8 cellular contexts compared by ENCODE assay signal in the genomic region with DNA sequence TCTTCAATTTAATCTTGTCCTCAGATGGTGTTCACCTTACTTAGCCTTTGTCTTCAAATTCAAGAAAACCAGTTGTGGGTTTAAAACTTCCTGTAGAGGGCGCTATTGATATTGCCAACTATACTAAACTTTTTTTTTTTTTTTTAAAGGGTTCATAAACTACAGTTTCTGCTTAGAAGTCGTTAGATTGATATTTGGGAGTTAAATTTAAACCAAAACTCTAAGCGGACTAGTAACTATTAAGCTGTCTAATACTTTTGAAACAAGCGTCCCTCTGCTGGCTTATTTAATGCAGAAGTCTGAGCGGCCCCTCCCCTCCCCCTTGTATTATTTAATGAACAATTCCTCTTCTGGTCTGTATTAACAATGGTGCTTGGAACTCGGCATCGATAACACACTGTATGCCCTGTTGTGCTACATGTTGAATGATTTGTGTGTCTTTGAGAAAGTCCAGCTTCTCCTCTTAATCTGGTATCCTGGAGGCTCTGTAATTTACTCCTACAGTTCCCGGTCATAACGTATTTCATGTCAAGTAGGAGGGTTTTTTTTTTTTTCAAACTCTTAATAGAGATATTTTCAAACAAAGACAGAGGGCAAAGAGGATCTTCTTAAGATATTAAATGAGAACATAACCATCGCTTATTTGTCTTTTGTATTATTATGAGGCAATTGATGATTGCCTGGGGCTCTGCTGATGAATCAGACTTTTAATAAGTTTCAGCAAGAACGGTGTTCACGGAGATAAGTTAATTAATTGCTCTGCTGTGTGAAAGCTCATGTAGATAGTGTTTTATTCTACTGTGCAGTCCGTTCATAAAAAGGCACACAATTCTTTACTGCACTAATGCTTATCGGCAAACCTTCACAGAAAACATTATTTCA. TPM values are rescaled to one million over a fixed set of nuclear protein-coding genes. Genes with fewer than 3 reads are reported as not detected.
DNase-seq lines count a peak whose midpoint lies in the region; ATAC-seq, FAIRE-seq and TF ChIP-seq lines count a peak whose summit lies in the region.

No MANE protein-coding gene starts in this region.

- H3K9me3 Mint-ChIP-seq in brain: peaks cover under 1 to 10% (median 3%) of the 10 kb centered on the region in 5 experiments

- H3K4me3 Mint-ChIP-seq in brain: peak overlapping the region; percentile 45 to 89 (median 88)

- DNase-seq in AG09309 (ENCODE audit: low read depth) (peak; percentile 47), H7 (peak; percentile 24), NCI-H446 treated with DMSO at 0.1 percent for 48 hours (lab: John Stamatoyannopoulos, UW) (peak; percentile 31), testis (no peak)

- H3K36me3 ChIP-seq in H7 (replicated peaks; ENCODE audit: control insufficient read depth, insufficient read depth, low read length) (no peaks in the 10 kb centered on the region), testis (ENCODE audit: low read depth, missing control alignments) (no peaks in the 10 kb centered on the region)

- peak; percentile 98 for FAIRE-seq in islet of Langerhans (lab: Jason Lieb, UNC)

- H3K27ac ChIP-seq in testis: no peak overlapping the region

- intact Hi-C loops in testis (cut with DNase I; ENCODE audit: low total_unique reads): loop anchor here (5.0 kb wide), 2 partner anchors 243 to 463 kb away; no protein-coding TSS in a partner anchor

- no peaks in the 10 kb centered on the region for H3K4me1 ChIP-seq in testis

- H3K27me3 Mint-ChIP-seq in brain: no peaks in the 10 kb centered on the region

- WGBS in testis, 2 donors: 5 to 7% methylated on average over 14 of the region's 14 CpGs

- H3K27me3 ChIP-seq in H7 (ENCODE audit: control insufficient read depth, insufficient read depth, low read length) (no peaks in the 10 kb centered on the region), testis (no peaks in the 10 kb centered on the region)

- H3K36me3 Mint-ChIP-seq in brain: no peaks in the 10 kb centered on the region

- TF ChIP-seq CTCF in AG09309 (IDR thresholded peaks at IDR 0.05; ENCODE audit: control insufficient read depth, insufficient read depth, low read depth, low read length, missing control alignments) (peak; percentile 57), brain (conservative IDR thresholded peaks at IDR 0.05) (peak; percentile 81 to 87), testis (IDR thresholded peaks at IDR 0.05) (peak; percentile 37 to 88 (median 49))

- peak overlapping the region; percentile 41 to 72 (median 55) for H3K27ac Mint-ChIP-seq in brain

- no peak for TF ChIP-seq POLR2A in testis (IDR thresholded peaks at IDR 0.05)

- peaks cover 17% of the 10 kb centered on the region for H3K4me1 Mint-ChIP-seq in brain

- no peak overlapping the region for H3K4me3 ChIP-seq in AG09309 (ENCODE audit: control insufficient read depth, low read depth, low read length)
- H3K4me3 ChIP-seq in H7 (ENCODE audit: insufficient read depth, low read depth, low read length): no peak overlapping the region
- H3K4me3 ChIP-seq in testis: peak overlapping the region in 1 of 2 donors; percentile 7

- ATAC-seq in GM21576 (IDR thresholded peaks at IDR 0.05; ENCODE audit: unreplicated experiment) (no peak), HG03025 (IDR thresholded peaks at IDR 0.05; ENCODE audit: low FRiP score, unreplicated experiment) (no peak)

- no peaks in the 10 kb centered on the region for H3K9me3 ChIP-seq in testis

RNA-seq across cellular contexts. Expression of gene CREB5, which starts 22.6 kb away (rescaled TPM):
- 1.8 and 7.7 TPM in 2 replicates for total RNA-seq in H7 (2014; rRNA removed; shearing (Covaris generic))
- polyA plus RNA-seq in brain (ENCODE audit: insufficient read depth, low read depth, low replicate concordance) (11.6 TPM), testis (ENCODE audit: insufficient read depth, low read depth, low replicate concordance) (2.9 TPM)
- 1 to 10 TPM; 2.0 to 2.9 TPM for total RNA-seq in testis
